Comparison of ENCODE assay signal across 34 cellular contexts in the genomic region with DNA sequence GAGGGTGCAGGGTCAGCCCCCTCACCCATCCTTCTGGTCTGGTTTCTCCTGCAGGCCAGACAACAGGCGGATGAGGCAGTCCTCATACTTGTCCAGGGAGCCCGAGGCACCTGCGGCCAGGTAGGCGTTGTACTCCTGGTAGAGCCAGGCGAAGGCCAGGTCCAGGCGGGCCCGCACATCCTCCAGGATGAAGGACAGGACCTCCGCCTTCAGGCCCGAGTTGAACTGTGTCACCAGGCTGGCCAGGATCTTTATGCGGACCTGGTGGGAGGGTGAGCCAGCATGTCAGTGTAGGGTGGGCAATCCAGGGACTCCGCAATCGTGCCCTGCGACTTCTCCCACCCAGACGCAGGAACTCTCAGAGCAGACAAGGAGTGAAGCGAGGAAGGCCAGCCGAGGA. TPM values are rescaled to one million over a fixed set of nuclear protein-coding genes. Genes with fewer than 3 reads are reported as not detected.
"Had no signal": no experiment of that assay in that cellular context is flagged by ENCODE, and none has a peak within 500 bp of the region (broad histone marks: within the 10 kb centered on the region; RNA-seq: fewer than 3 reads in every experiment).

No MANE protein-coding gene starts in this region.

- H3K4me1 ChIP-seq: body of pancreas, left lung, lower lobe of right lung, pancreas, tibial artery had no signal

- FAIRE-seq: colon, pancreas had no signal

- H3K4me3 Mint-ChIP-seq: activated CD4-positive, alpha-beta memory T cell treated with anti-CD3 and anti-CD28 coated beads, Interleukin-2, amount 10 ng/mL, durations not matched to agents 7 days and 5 days; activated CD4-positive, alpha-beta T cell treated with anti-CD3 and anti-CD28 coated beads, Interleukin-2, amount 10 ng/mL, durations not matched to agents 24 days and 14 days; activated T-cell treated with anti-CD3 and anti-CD28 coated beads, Interleukin-2, amount 50 U/mL, for 24 hours; stimulated activated naive B cell treated with anti-CD40 and anti-IgM and Interleukin-4, amounts not matched to agents 10 μg/mL and 1 μg/mL and 100 μg/mL, for 72 hours had no signal

- H3K27me3 ChIP-seq: body of pancreas, esophagus muscularis mucosa, foreskin keratinocyte, heart right ventricle, left lung, pancreas, stomach, tibial artery had no signal

- ATAC-seq: activated naive CD4-positive, alpha-beta T cell treated with anti-CD3 and anti-CD28 coated beads, Interleukin-2, amount 50 U/mL, for 72 hours; body of pancreas; foreskin keratinocyte; heart right ventricle; left lung; lower lobe of right lung; pancreas; psoas muscle; stimulated activated naive B cell treated with anti-CD40 and anti-IgM and Interleukin-4, amounts not matched to agents 10 μg/mL and 1 μg/mL and 100 μg/mL, for 72 hours had no signal

- H3K4me1 Mint-ChIP-seq: activated CD4-positive, alpha-beta T cell treated with anti-CD3 and anti-CD28 coated beads, Interleukin-2, amount 10 ng/mL, durations not matched to agents 24 days and 14 days had no signal

- H3K9me3 Mint-ChIP-seq: activated CD4-positive, alpha-beta memory T cell treated with anti-CD3 and anti-CD28 coated beads, Interleukin-2, amount 10 ng/mL, durations not matched to agents 7 days and 5 days; activated CD4-positive, alpha-beta T cell treated with anti-CD3 and anti-CD28 coated beads, Interleukin-2, amount 10 ng/mL, durations not matched to agents 24 days and 14 days; activated naive CD4-positive, alpha-beta T cell treated with anti-CD3 and anti-CD28 coated beads, Interleukin-2, amount 50 U/mL, for 72 hours; activated T-cell treated with anti-CD3 and anti-CD28 coated beads, Interleukin-2, amount 50 U/mL, for 24 hours; stimulated activated naive B cell treated with anti-CD40 and anti-IgM and Interleukin-4, amounts not matched to agents 10 μg/mL and 1 μg/mL and 100 μg/mL, for 72 hours had no signal

- H3K27ac Mint-ChIP-seq: activated CD4-positive, alpha-beta memory T cell treated with anti-CD3 and anti-CD28 coated beads, Interleukin-2, amount 10 ng/mL, durations not matched to agents 7 days and 5 days; activated CD4-positive, alpha-beta T cell treated with anti-CD3 and anti-CD28 coated beads, Interleukin-2, amount 10 ng/mL, durations not matched to agents 24 days and 14 days; activated T-cell treated with anti-CD3 and anti-CD28 coated beads, Interleukin-2, amount 50 U/mL, for 24 hours had no signal

- H3K4me2 ChIP-seq: smooth muscle cell had no signal

- DNase-seq: activated CD4-positive, alpha-beta memory T cell treated with anti-CD3 and anti-CD28 coated beads, Interleukin-2, amount 10 ng/mL, durations not matched to agents 7 days and 5 days; activated CD4-positive, alpha-beta T cell treated with anti-CD3 and anti-CD28 coated beads, Interleukin-2, amount 10 ng/mL, durations not matched to agents 24 days and 14 days; activated CD4-positive, CD25-positive, alpha-beta regulatory T cell treated with anti-CD3 and anti-CD28 coated beads, Interleukin-2, amount 50 U/mL, for 72 hours; activated CD8-positive, alpha-beta memory T cell treated with anti-CD3 and anti-CD28 coated beads, Interleukin-2, amount 50 U/mL, for 48 hours; activated gamma-delta T cell treated with Interleukin-2 at 50 U/mL for 16 hours; activated T-cell treated with anti-CD3 and anti-CD28 coated beads, Interleukin-2, amount 50 U/mL, for 24 hours; body of pancreas; dermis blood vessel endothelial cell; effector CD4-positive, alpha-beta T cell; foreskin keratinocyte; heart right ventricle; kidney glomerular epithelial cell; left lung; lower lobe of right lung; mesenchymal stem cell; stimulated activated CD4-positive, alpha-beta T cell treated with anti-CD3 and anti-CD28 coated beads, Interleukin-1b, Interleukin-23, amount 100 ng/mL, for 48 hours; stimulated activated CD4-positive, alpha-beta T cell treated with anti-CD3 and anti-CD28 coated beads, Interleukin-4, amount 100 ng/mL, for 4 hours; stimulated activated CD8-positive, alpha-beta memory T cell treated with anti-CD3 and anti-CD28 coated beads, Interleukin-4, amount 100 ng/mL, for 48 hours; stimulated activated naive B cell treated with anti-CD40 and anti-IgM and Interleukin-4, amounts not matched to agents 10 μg/mL and 1 μg/mL and 100 μg/mL, for 72 hours; stomach; SW 1271; T-helper 2 cell; tibial artery had no signal

- H3K9me3 ChIP-seq: body of pancreas, esophagus muscularis mucosa, heart right ventricle, left lung, lower lobe of right lung, pancreas, psoas muscle, stomach, tibial artery had no signal

- H3K4me3 ChIP-seq: body of pancreas, esophagus muscularis mucosa, heart right ventricle, left lung, lower lobe of right lung, pancreas, psoas muscle, smooth muscle cell, stomach, tibial artery had no signal

- H3K27me3 Mint-ChIP-seq: activated CD4-positive, alpha-beta memory T cell treated with anti-CD3 and anti-CD28 coated beads, Interleukin-2, amount 10 ng/mL, durations not matched to agents 7 days and 5 days; activated CD4-positive, alpha-beta T cell treated with anti-CD3 and anti-CD28 coated beads, Interleukin-2, amount 10 ng/mL, durations not matched to agents 24 days and 14 days; activated T-cell treated with anti-CD3 and anti-CD28 coated beads, Interleukin-2, amount 50 U/mL, for 24 hours; stimulated activated naive B cell treated with anti-CD40 and anti-IgM and Interleukin-4, amounts not matched to agents 10 μg/mL and 1 μg/mL and 100 μg/mL, for 72 hours had no signal

- H3K27ac ChIP-seq: body of pancreas, esophagus muscularis mucosa, foreskin keratinocyte, heart right ventricle, left lung, lower lobe of right lung, pancreas, psoas muscle, stomach, tibial artery had no signal

RNA-seq across cellular contexts. Expression of gene RSPH6A, which starts 13.8 kb away (rescaled TPM):
- total RNA-seq: foreskin keratinocyte, glomerular endothelial cell, smooth muscle cell had no signal
- polyA plus RNA-seq: heart right ventricle, neural cell, stomach had no signal

RNA-seq across cellular contexts. Expression of gene FOXA3, which starts 35.2 kb away (rescaled TPM):
- total RNA-seq: activated CD4-positive, alpha-beta memory T cell treated with anti-CD3 and anti-CD28 coated beads, Interleukin-2, amount 10 ng/mL, durations not matched to agents 7 days and 5 days; dermis blood vessel endothelial cell; esophagus muscularis mucosa; glomerular endothelial cell; mononuclear cell; myocyte; psoas muscle; ureter had no signal
- polyA plus RNA-seq: neural cell had no signal
